Comparison of ENCODE assay signal across 1 cellular context in the genomic region with DNA sequence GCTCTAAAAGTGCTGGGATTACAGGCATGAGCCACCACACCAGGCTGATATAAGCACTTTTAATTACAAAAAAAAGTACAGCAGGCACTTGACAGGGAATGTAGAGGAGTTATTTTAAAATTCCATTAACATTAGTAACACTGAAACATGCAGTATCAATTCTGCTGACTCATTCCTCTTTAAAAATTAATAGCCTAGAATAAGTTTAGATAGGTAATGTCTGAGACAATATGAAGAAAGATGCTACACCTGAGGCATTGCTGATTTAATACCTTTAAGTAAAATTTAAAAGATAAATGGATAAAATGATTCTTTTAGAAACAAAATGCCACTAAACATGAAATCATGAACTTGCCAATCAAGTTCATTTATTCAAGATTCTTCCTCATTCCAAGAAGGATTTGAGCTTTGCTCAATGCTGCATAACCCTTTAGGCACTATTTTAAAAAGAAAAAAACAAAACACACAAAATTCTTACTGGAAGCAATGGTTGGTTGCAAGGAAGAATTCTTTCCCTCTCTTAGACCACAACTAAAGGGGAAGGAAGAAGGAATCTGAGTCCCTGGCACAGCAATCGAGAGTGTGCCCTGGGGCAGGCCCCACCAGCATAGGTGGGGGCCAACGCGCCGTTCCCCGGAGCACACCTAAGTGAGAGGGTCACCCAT.
TF ChIP-seq lines count a peak whose summit lies in the region.

No MANE protein-coding gene starts in this region.

TF ChIP-seq in K562, 482 proteins besides CTCF, POLR2A, EP300 and RAD21 (continued from another document):
- TF ChIP-seq ZNF445 (CRISPR knock-in tag; IDR thresholded peaks at IDR 0.05; ENCODE audit: low read depth) (no peak), ZNF121 (CRISPR knock-in tag; conservative IDR thresholded peaks at IDR 0.05) (no peak), ZBTB1 (CRISPR knock-in tag; IDR thresholded peaks at IDR 0.05; ENCODE audit: borderline replicate concordance, low read depth) (no peak), ZNF316 (IDR thresholded peaks at IDR 0.05) (peak; percentile 95), MAFG (tag; conservative IDR thresholded peaks at IDR 0.05) (peak; percentile 90), ZKSCAN8 (CRISPR knock-in tag; IDR thresholded peaks at IDR 0.05) (no peak), MAFF (IDR thresholded peaks at IDR 0.05; ENCODE audit: low read length) (peak; percentile 93), MAFK (IDR thresholded peaks at IDR 0.05; ENCODE audit: low read length) (peak; percentile 90), NFE2L1 (tag; IDR thresholded peaks at IDR 0.05; ENCODE audit: borderline replicate concordance, low read depth) (peak; percentile 77), SLC30A9 (CRISPR knock-in tag; IDR thresholded peaks at IDR 0.05) (no peak), MED1 (CRISPR knock-in tag; IDR thresholded peaks at IDR 0.05; ENCODE audit: borderline replicate concordance) (no peak), RBM34 (IDR thresholded peaks at IDR 0.05; ENCODE audit: borderline replicate concordance, insufficient read depth, low read length) (no peak), ZKSCAN3 (CRISPR knock-in tag; IDR thresholded peaks at IDR 0.05) (no peak), NFE2 (IDR thresholded peaks at IDR 0.05; ENCODE audit: low read depth) (peak; percentile 79)
- TF ChIP-seq, protein P1, sequence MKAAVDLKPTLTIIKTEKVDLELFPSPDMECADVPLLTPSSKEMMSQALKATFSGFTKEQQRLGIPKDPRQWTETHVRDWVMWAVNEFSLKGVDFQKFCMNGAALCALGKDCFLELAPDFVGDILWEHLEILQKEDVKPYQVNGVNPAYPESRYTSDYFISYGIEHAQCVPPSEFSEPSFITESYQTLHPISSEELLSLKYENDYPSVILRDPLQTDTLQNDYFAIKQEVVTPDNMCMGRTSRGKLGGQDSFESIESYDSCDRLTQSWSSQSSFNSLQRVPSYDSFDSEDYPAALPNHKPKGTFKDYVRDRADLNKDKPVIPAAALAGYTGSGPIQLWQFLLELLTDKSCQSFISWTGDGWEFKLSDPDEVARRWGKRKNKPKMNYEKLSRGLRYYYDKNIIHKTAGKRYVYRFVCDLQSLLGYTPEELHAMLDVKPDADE (conservative IDR thresholded peaks at IDR 0.05; ENCODE audit: control insufficient read depth, low read depth, low read length): no peak
- TF ChIP-seq, protein P2, sequence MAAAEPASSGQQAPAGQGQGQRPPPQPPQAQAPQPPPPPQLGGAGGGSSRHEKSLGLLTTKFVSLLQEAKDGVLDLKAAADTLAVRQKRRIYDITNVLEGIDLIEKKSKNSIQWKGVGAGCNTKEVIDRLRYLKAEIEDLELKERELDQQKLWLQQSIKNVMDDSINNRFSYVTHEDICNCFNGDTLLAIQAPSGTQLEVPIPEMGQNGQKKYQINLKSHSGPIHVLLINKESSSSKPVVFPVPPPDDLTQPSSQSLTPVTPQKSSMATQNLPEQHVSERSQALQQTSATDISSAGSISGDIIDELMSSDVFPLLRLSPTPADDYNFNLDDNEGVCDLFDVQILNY (CRISPR knock-in tag; IDR thresholded peaks at IDR 0.05): no peak
